Comparison of ENCODE assay signal across 2 cellular contexts in genomic region chr1:45470306-45470798, GRCh38.
A peak's percentile ranks its signal among the peaks of the same experiment; 100 is the strongest.
TF ChIP-seq lines count a peak whose summit lies in the region.

No MANE protein-coding gene starts in this region.

TF ChIP-seq in HEK293, 187 proteins besides CTCF, POLR2A, EP300 and RAD21:
- TF ChIP-seq RBAK (tag by site-specific recombination; IDR thresholded peaks at IDR 0.05) (no peak), ZNF664 (tag by site-specific recombination; IDR thresholded peaks at IDR 0.05) (peak; percentile 63; the same call in 1 of the 2 replicates)

TF ChIP-seq in GM12878, 131 proteins besides CTCF, POLR2A, EP300 and RAD21 (continues in another document):
- TF ChIP-seq CUX1 (IDR thresholded peaks at IDR 0.05; ENCODE audit: insufficient replicate concordance, low read depth, low read length) (peak; percentile 80), TBL1XR1 (IDR thresholded peaks at IDR 0.05; ENCODE audit: low read depth, low read length) (no peak), E4F1 (IDR thresholded peaks at IDR 0.05; ENCODE audit: borderline replicate concordance, partially characterized antibody) (no peak), NFIC (IDR thresholded peaks at IDR 0.05; ENCODE audit: low read depth, low read length) (peak; percentile 65; the same call in 1 of the 2 replicates), SKIL (IDR thresholded peaks at IDR 0.05; ENCODE audit: low read depth, poor library complexity, severe bottlenecking) (peak; percentile 85), BCL3 (IDR thresholded peaks at IDR 0.05; ENCODE audit: borderline replicate concordance, insufficient read depth, low read depth, low read length, poor library complexity, severe bottlenecking) (no peak), SREBF2 (IDR thresholded peaks at IDR 0.05; ENCODE audit: low read length) (no peak), LARP7 (IDR thresholded peaks at IDR 0.05) (no peak), TCF7 (IDR thresholded peaks at IDR 0.05; ENCODE audit: borderline replicate concordance) (peak; percentile 30; the same call in 1 of the 2 replicates), MEF2B (IDR thresholded peaks at IDR 0.05; ENCODE audit: partially characterized antibody, poor library complexity, severe bottlenecking) (peak; percentile 52), IRF4 (IDR thresholded peaks at IDR 0.05; ENCODE audit: low read depth, low read length) (0 out of 2 replicates have a peak, but pooled peaks have one; percentile 59), JUNB (IDR thresholded peaks at IDR 0.05) (peak; percentile 78), CBFB (IDR thresholded peaks at IDR 0.05; ENCODE audit: low read depth) (peak; percentile 25; the same call in 1 of the 2 replicates), USF2 (IDR thresholded peaks at IDR 0.05; ENCODE audit: borderline replicate concordance, low read depth, low read length) (no peak), BMI1 (IDR thresholded peaks at IDR 0.05; ENCODE audit: borderline replicate concordance) (peak; percentile 67; the same call in 1 of the 2 replicates), RAD51 (IDR thresholded peaks at IDR 0.05) (0 out of 2 replicates have a peak, but pooled peaks have one; percentile 18), MEF2A (IDR thresholded peaks at IDR 0.05; ENCODE audit: insufficient read depth, low read depth, low read length) (0 out of 2 replicates have a peak, but pooled peaks have one; percentile 20), WRNIP1 (IDR thresholded peaks at IDR 0.05; ENCODE audit: borderline replicate concordance, low read depth, low read length) (no peak), ZNF217 (IDR thresholded peaks at IDR 0.05) (peak; percentile 99), PRDM15 (CRISPR knock-in tag; IDR thresholded peaks at IDR 0.05) (no peak), ZNF24 (IDR thresholded peaks at IDR 0.05) (0 out of 2 replicates have a peak, but pooled peaks have one; percentile 40), NR2F1 (conservative IDR thresholded peaks at IDR 0.05) (peak; percentile 88), STAT3 (IDR thresholded peaks at IDR 0.05; ENCODE audit: low read depth, low read length) (0 out of 2 replicates have a peak, but pooled peaks have one; percentile 57), RCOR1 (conservative IDR thresholded peaks at IDR 0.05; ENCODE audit: low read depth, low read length) (0 out of 2 replicates have a peak, but pooled peaks have one; percentile 78), SIN3A (IDR thresholded peaks at IDR 0.05; ENCODE audit: low read depth, low read length) (no peak), YBX1 (IDR thresholded peaks at IDR 0.05) (no peak), SREBF1 (IDR thresholded peaks at IDR 0.05; ENCODE audit: low read length) (peak; percentile 50; the same call in 1 of the 2 replicates), PAX5 (IDR thresholded peaks at IDR 0.05; ENCODE audit: borderline replicate concordance, low read depth, low read length) (peak; percentile 58; the same call in 1 of the 2 replicates), CEBPZ (IDR thresholded peaks at IDR 0.05; ENCODE audit: low read depth, low read length) (no peak), DPF2 (IDR thresholded peaks at IDR 0.05) (peak; percentile 80; the same call in 1 of the 2 replicates), NBN (IDR thresholded peaks at IDR 0.05) (peak; percentile 51), RELB (IDR thresholded peaks at IDR 0.05; ENCODE audit: low read depth) (peak; percentile 71), ATF7 (IDR thresholded peaks at IDR 0.05; ENCODE audit: low read depth) (peak; percentile 77), IKZF1 (conservative IDR thresholded peaks at IDR 0.05) (0 out of 2 replicates have a peak, but pooled peaks have one; percentile 52), ZNF384 (IDR thresholded peaks at IDR 0.05; ENCODE audit: borderline replicate concordance, low read depth, low read length) (no peak), RUNX3 (IDR thresholded peaks at IDR 0.05; ENCODE audit: low read length) (peak; percentile 65), BCL11A (IDR thresholded peaks at IDR 0.05; ENCODE audit: low read depth, low read length) (peak; percentile 91), MTA2 (IDR thresholded peaks at IDR 0.05; ENCODE audit: low read depth) (peak; percentile 99)
